17 cellular contexts compared by ENCODE assay signal in the genomic region with DNA sequence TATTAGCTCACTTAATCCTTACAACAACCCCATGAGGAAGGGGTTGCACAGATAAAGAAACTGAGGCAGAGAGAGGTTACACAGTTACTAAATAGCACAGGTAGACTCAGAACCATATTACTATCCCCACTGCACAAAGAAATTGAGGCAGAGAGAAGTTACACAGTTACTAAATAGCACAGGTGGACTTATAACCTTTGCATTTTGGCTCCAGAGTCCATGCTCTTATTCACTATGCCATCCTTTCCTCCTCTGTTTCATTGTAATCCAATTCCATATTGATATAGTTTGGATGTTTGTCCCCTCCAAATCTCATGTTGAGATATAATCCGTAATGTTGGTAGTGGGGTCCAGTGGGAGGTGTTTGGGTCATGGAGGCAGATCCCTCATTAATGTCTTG. TPM values are rescaled to one million over a fixed set of nuclear protein-coding genes. Genes with fewer than 3 reads are reported as not detected.
"Had no signal": no experiment of that assay in that cellular context is flagged by ENCODE, and none has a peak within 500 bp of the region (broad histone marks: within the 10 kb centered on the region; RNA-seq: fewer than 3 reads in every experiment).

No MANE protein-coding gene starts in this region.

- H3K27ac Mint-ChIP-seq: activated CD4-positive, alpha-beta memory T cell treated with anti-CD3 and anti-CD28 coated beads, Interleukin-2, amount 10 ng/mL, durations not matched to agents 7 days and 5 days; activated naive CD8-positive, alpha-beta T cell treated with anti-CD3 and anti-CD28 coated beads, Interleukin-2, amount 10 ng/mL, durations not matched to agents 7 days and 5 days; T-cell had no signal

- DNase-seq: activated CD4-positive, alpha-beta memory T cell treated with anti-CD3 and anti-CD28 coated beads, Interleukin-2, amount 10 ng/mL, durations not matched to agents 7 days and 5 days; activated naive CD8-positive, alpha-beta T cell treated with anti-CD3 and anti-CD28 coated beads, Interleukin-2, amount 10 ng/mL, durations not matched to agents 7 days and 5 days; activated T-cell treated with anti-CD3 and anti-CD28 coated beads, Interleukin-2, amount 50 U/mL, for 48 hours; anterior cingulate cortex; effector memory CD4-positive, alpha-beta T cell; foreskin fibroblast; left cardiac atrium; mammary epithelial cell; naive thymus-derived CD8-positive, alpha-beta T cell; stimulated activated CD4-positive, alpha-beta T cell treated with anti-CD3 and anti-CD28 coated beads, Interleukin-1b, Interleukin-23, amount 100 ng/mL, for 48 hours; stomach; T-cell; T1000 had no signal

- H3K27me3 ChIP-seq: stomach had no signal

- H3K27me3 Mint-ChIP-seq: activated CD4-positive, alpha-beta memory T cell treated with anti-CD3 and anti-CD28 coated beads, Interleukin-2, amount 10 ng/mL, durations not matched to agents 7 days and 5 days; activated naive CD8-positive, alpha-beta T cell treated with anti-CD3 and anti-CD28 coated beads, Interleukin-2, amount 10 ng/mL, durations not matched to agents 7 days and 5 days; naive thymus-derived CD8-positive, alpha-beta T cell; progenitor cell of endocrine pancreas; T-cell had no signal

- H3K4me3 ChIP-seq: SK-N-MC, stomach, thoracic aorta had no signal

- H3K4me3 Mint-ChIP-seq: activated CD4-positive, alpha-beta memory T cell treated with anti-CD3 and anti-CD28 coated beads, Interleukin-2, amount 10 ng/mL, durations not matched to agents 7 days and 5 days; activated naive CD8-positive, alpha-beta T cell treated with anti-CD3 and anti-CD28 coated beads, Interleukin-2, amount 10 ng/mL, durations not matched to agents 7 days and 5 days had no signal

- H3K9me3 Mint-ChIP-seq: activated CD4-positive, alpha-beta memory T cell treated with anti-CD3 and anti-CD28 coated beads, Interleukin-2, amount 10 ng/mL, durations not matched to agents 7 days and 5 days; activated naive CD8-positive, alpha-beta T cell treated with anti-CD3 and anti-CD28 coated beads, Interleukin-2, amount 10 ng/mL, durations not matched to agents 7 days and 5 days; naive thymus-derived CD8-positive, alpha-beta T cell; T-cell had no signal

- ATAC-seq: left cardiac atrium; naive thymus-derived CD8-positive, alpha-beta T cell; sciatic nerve; T-cell had no signal

- H3K27ac ChIP-seq: SK-N-MC, stomach, thoracic aorta had no signal

- H3K9me3 ChIP-seq: stomach, thoracic aorta had no signal

RNA-seq across cellular contexts. Expression of gene KIAA0319, which starts 17.2 kb away (rescaled TPM):
- total RNA-seq: mammary epithelial cell; naive thymus-derived CD8-positive, alpha-beta T cell; thoracic aorta had no signal
